In genomic region chr21:14121719-14122118, GRCh38 we compare ENCODE assay signal across 18 cellular contexts.
DNase-seq lines count a peak whose midpoint lies in the region; ATAC-seq and TF ChIP-seq lines count a peak whose summit lies in the region.
"Had no signal": no experiment of that assay in that cellular context is flagged by ENCODE, and none has a peak within 500 bp of the region (broad histone marks: within the 10 kb centered on the region; RNA-seq: fewer than 3 reads in every experiment).

No MANE protein-coding gene starts in this region.

- peaks cover 17 to 42% (median 30%) of the 10 kb centered on the region in 10 experiments for H3K4me1 ChIP-seq in BLaER1 treated with 17β-estradiol and CSF1 and Interleukin-3, amounts not matched to agents 10 nM and 100 nM
- no peaks in the 10 kb centered on the region for H3K4me1 ChIP-seq in GM23338 (ENCODE audit: insufficient read depth)
- H3K4me1 ChIP-seq: HAP-1 had no signal

- POLR2A ChIA-PET in activated B cell treated with CpG ODN at 0.5 μM for 24 hours (lab: Charles Lee): no interaction called here

- H4K20me1 ChIP-seq in BLaER1 treated with 17β-estradiol and CSF1 and Interleukin-3, amounts not matched to agents 10 nM and 100 nM: no peaks in the 10 kb centered on the region
- no peaks in the 10 kb centered on the region for H4K20me1 ChIP-seq in GM23338 (replicated peaks; ENCODE audit: insufficient read depth)

- CTCF ChIA-PET in activated B cell treated with CpG ODN at 0.5 μM for 24 hours (lab: Charles Lee): no interaction called here

- H3K4me1 Mint-ChIP-seq in activated B cell treated with CpG ODN at 0.5 μM for 24 hours: peaks cover 37% of the 10 kb centered on the region
- H3K4me1 Mint-ChIP-seq in naive B cell: peaks cover 25 to 59% (median 52%) of the 10 kb centered on the region in 3 donors
- peaks cover 5% of the 10 kb centered on the region; the same call in 2 of the 3 replicates for H3K4me1 Mint-ChIP-seq in GM23338

- ATAC-seq in activated B cell treated with CpG ODN at 0.5 μM for 24 hours (ENCODE audit: low read depth) (peak; percentile 77), naive B cell (ENCODE audit: low read depth in 2 of 2) (peak; percentile 93 to 96), GM23338 (no peak)
- ATAC-seq: SK-N-SH treated with all-trans-retinoic acid at 6 μM for 48 hours had no signal

- H3K27ac ChIP-seq in BLaER1 treated with 17β-estradiol and CSF1 and Interleukin-3, amounts not matched to agents 10 nM and 100 nM: peak overlapping the region in 5 of 11 experiments; percentile 3 to 39 (median 29); a peak in 4 of 22 replicates
- no peak overlapping the region for H3K27ac ChIP-seq in GM23338 (ENCODE audit: low read depth)

- TF ChIP-seq CTCF in activated B cell treated with CpG ODN at 0.5 μM for 24 hours (IDR thresholded peaks at IDR 0.05) (no peak), GM23338 (conservative IDR thresholded peaks at IDR 0.05; ENCODE audit: low read depth in 2 of 2) (no peak)

- peak overlapping the region; percentile 27 to 79 (median 55) for H3K4me2 ChIP-seq in BLaER1 treated with 17β-estradiol and CSF1 and Interleukin-3, amounts not matched to agents 10 nM and 100 nM
- no peak overlapping the region for H3K4me2 ChIP-seq in GM23338

- no peaks in the 10 kb centered on the region for H3F3A ChIP-seq in GM23338 (replicated peaks; ENCODE audit: low read depth)

- DNase-seq in KG1 (lab: John Stamatoyannopoulos, UW) (peak; percentile 11), activated B cell treated with CpG ODN at 0.5 μM for 24 hours (no peak), naive B cell (peak; percentile 39), putamen (ENCODE audit: low spot score) (no peak), inferior parietal cortex (ENCODE audit: extremely low spot score) (no peak), GM23338 (ENCODE audit: low spot score) (no peak), GOT3 (lab: John Stamatoyannopoulos, UW) (no peak)
- DNase-seq: Caco-2, DMS153, IMR-90, NCI-H1048, NCI-H1436 treated with DMSO at 0.1 percent for 48 hours, NCI-H2081, NCI-H524, SHP77 had no signal

- H3K36me3 ChIP-seq in BLaER1 treated with 17β-estradiol and CSF1 and Interleukin-3, amounts not matched to agents 10 nM and 100 nM: peaks cover 0 to 35% (median 9%) of the 10 kb centered on the region in 11 experiments; a peak in 9 of 22 replicates
- no peaks in the 10 kb centered on the region for H3K36me3 ChIP-seq in GM23338 (ENCODE audit: insufficient read depth)
- H3K36me3 ChIP-seq: HAP-1 had no signal

- no peak overlapping the region for H3K9ac ChIP-seq in BLaER1 treated with 17β-estradiol and CSF1 and Interleukin-3, amounts not matched to agents 10 nM and 100 nM

- H3K36me3 Mint-ChIP-seq in activated B cell treated with CpG ODN at 0.5 μM for 24 hours (ENCODE audit: low read depth) (no peaks in the 10 kb centered on the region), naive B cell (peaks cover 6 to 9% of the 10 kb centered on the region in 2 donors), GM23338 (ENCODE audit: low read depth) (no peaks in the 10 kb centered on the region)

- H3K27ac Mint-ChIP-seq in activated B cell treated with CpG ODN at 0.5 μM for 24 hours (peak overlapping the region; percentile 56), naive B cell (peak overlapping the region; percentile 18 to 94 (median 78)), GM23338 (no peak overlapping the region)

- peak overlapping the region in 1 of 10 experiments; percentile 9; a peak in 1 of 20 replicates for H3K4me3 ChIP-seq in BLaER1 treated with 17β-estradiol and CSF1 and Interleukin-3, amounts not matched to agents 10 nM and 100 nM
- no peak overlapping the region for H3K4me3 ChIP-seq in GM23338
- H3K4me3 ChIP-seq: HAP-1 had no signal

- no peaks in the 10 kb centered on the region for H3K79me2 ChIP-seq in GM23338 (replicated peaks; ENCODE audit: insufficient read depth)

- no peaks in the 10 kb centered on the region for H3K9me2 ChIP-seq in GM23338 (ENCODE audit: insufficient read depth)

- H3K4me3 Mint-ChIP-seq in activated B cell treated with CpG ODN at 0.5 μM for 24 hours: peak overlapping the region; percentile 25
- H3K4me3 Mint-ChIP-seq in naive B cell: peak overlapping the region in 7 of 8 donors; percentile 52 to 77 (median 61)
- H3K4me3 Mint-ChIP-seq in GM23338: no peak overlapping the region

- intact Hi-C loops in activated B cell treated with CpG ODN at 0.5 μM for 24 hours (cut with micrococcal nuclease): no loop called here

- peaks cover 20 to 52% (median 31%) of the 10 kb centered on the region in 11 experiments for H3K9me3 ChIP-seq in BLaER1 treated with 17β-estradiol and CSF1 and Interleukin-3, amounts not matched to agents 10 nM and 100 nM (replicated peaks in 1 of 11)
- H3K9me3 ChIP-seq: Caco-2, HAP-1 had no signal

- H3K9me3 Mint-ChIP-seq in activated B cell treated with CpG ODN at 0.5 μM for 24 hours (peaks cover 9% of the 10 kb centered on the region), naive B cell (peaks cover 9 to 17% (median 14%) of the 10 kb centered on the region in 7 donors), GM23338 (no peaks in the 10 kb centered on the region)

- H3K27me3 Mint-ChIP-seq in activated B cell treated with CpG ODN at 0.5 μM for 24 hours (peaks cover 1% of the 10 kb centered on the region), naive B cell (no peaks in the 10 kb centered on the region), GM23338 (ENCODE audit: insufficient read depth, low read depth, poor library complexity) (no peaks in the 10 kb centered on the region)

- no peaks in the 10 kb centered on the region for H3K27me3 ChIP-seq in BLaER1 treated with 17β-estradiol and CSF1 and Interleukin-3, amounts not matched to agents 10 nM and 100 nM
- H3K27me3 ChIP-seq in GM23338 (ENCODE audit: insufficient read depth): no peaks in the 10 kb centered on the region

- H2AFZ ChIP-seq in GM23338: no peak overlapping the region

TF ChIP-seq in GM23338, 12 proteins besides CTCF, POLR2A, EP300 and RAD21 (continues in another document):
- TF ChIP-seq EZH2 (IDR thresholded peaks at IDR 0.05; ENCODE audit: low read depth, unreplicated experiment) (no peak), JUNB (IDR thresholded peaks at IDR 0.05; ENCODE audit: unreplicated experiment) (no peak), NANOG (IDR thresholded peaks at IDR 0.05; ENCODE audit: borderline replicate concordance) (no peak), EZH2phosphoT487 (IDR thresholded peaks at IDR 0.05; ENCODE audit: unreplicated experiment) (no peak)
- TF ChIP-seq, protein P1, sequence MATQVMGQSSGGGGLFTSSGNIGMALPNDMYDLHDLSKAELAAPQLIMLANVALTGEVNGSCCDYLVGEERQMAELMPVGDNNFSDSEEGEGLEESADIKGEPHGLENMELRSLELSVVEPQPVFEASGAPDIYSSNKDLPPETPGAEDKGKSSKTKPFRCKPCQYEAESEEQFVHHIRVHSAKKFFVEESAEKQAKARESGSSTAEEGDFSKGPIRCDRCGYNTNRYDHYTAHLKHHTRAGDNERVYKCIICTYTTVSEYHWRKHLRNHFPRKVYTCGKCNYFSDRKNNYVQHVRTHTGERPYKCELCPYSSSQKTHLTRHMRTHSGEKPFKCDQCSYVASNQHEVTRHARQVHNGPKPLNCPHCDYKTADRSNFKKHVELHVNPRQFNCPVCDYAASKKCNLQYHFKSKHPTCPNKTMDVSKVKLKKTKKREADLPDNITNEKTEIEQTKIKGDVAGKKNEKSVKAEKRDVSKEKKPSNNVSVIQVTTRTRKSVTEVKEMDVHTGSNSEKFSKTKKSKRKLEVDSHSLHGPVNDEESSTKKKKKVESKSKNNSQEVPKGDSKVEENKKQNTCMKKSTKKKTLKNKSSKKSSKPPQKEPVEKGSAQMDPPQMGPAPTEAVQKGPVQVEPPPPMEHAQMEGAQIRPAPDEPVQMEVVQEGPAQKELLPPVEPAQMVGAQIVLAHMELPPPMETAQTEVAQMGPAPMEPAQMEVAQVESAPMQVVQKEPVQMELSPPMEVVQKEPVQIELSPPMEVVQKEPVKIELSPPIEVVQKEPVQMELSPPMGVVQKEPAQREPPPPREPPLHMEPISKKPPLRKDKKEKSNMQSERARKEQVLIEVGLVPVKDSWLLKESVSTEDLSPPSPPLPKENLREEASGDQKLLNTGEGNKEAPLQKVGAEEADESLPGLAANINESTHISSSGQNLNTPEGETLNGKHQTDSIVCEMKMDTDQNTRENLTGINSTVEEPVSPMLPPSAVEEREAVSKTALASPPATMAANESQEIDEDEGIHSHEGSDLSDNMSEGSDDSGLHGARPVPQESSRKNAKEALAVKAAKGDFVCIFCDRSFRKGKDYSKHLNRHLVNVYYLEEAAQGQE (IDR thresholded peaks at IDR 0.05; ENCODE audit: unreplicated experiment): no peak
- TF ChIP-seq, protein P2, sequence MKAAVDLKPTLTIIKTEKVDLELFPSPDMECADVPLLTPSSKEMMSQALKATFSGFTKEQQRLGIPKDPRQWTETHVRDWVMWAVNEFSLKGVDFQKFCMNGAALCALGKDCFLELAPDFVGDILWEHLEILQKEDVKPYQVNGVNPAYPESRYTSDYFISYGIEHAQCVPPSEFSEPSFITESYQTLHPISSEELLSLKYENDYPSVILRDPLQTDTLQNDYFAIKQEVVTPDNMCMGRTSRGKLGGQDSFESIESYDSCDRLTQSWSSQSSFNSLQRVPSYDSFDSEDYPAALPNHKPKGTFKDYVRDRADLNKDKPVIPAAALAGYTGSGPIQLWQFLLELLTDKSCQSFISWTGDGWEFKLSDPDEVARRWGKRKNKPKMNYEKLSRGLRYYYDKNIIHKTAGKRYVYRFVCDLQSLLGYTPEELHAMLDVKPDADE (IDR thresholded peaks at IDR 0.05): no peak

Comparison
In these comparisons a context has a peak if more than half of its experiments do, and no peak if none do; other contexts are left out.
1. DNase-seq: peak in KG1 (single experiment) and naive B cell (single experiment); none in activated B cell treated with CpG ODN at 0.5 μM for 24 hours (single experiment), putamen (single experiment), inferior parietal cortex (single experiment), GM23338 (single experiment) and GOT3 (single experiment).